ENCODE assay signal across 19 cellular contexts in genomic region chr6:162887981-162888689, GRCh38.
DNase-seq lines count a peak whose midpoint lies in the region; ATAC-seq, FAIRE-seq and TF ChIP-seq lines count a peak whose summit lies in the region.
"Had no signal": no experiment of that assay in that cellular context is flagged by ENCODE, and none has a peak within 500 bp of the region (broad histone marks: within the 10 kb centered on the region; RNA-seq: fewer than 3 reads in every experiment).

No MANE protein-coding gene starts in this region.

- no peaks in the 10 kb centered on the region for H3K36me3 Mint-ChIP-seq in endodermal cell (ENCODE audit: low read depth)

- TF ChIP-seq EP300 in HepG2 (IDR thresholded peaks at IDR 0.05; ENCODE audit: low read depth in 2 of 2, low read length in 2 of 2) (no peak), HepG2 (CRISPR knock-in tag; IDR thresholded peaks at IDR 0.05; ENCODE audit: borderline replicate concordance) (no peak)

- WGBS in adrenal gland, 4 donors, result 67 to 100% (median 76%) methylated on average over 4 to 15 of the region's 15 CpGs
- 76 to 77% methylated on average over 15 of the region's 15 CpGs for WGBS in heart right ventricle, 2 donors
- WGBS in HepG2 (ENCODE audit: low lambda C conversion rate), result 11% methylated on average over 7 of the region's 15 CpGs
- 91 to 95% methylated on average over 6 to 15 of the region's 15 CpGs for WGBS in endodermal cell (ENCODE audit: insufficient coverage in 1 of 2, insufficient read length in 1 of 2), 2 experiments

- CTCF ChIA-PET in HepG2 (lab: Yijun Ruan, JAX; ENCODE audit: low intra/inter-chr PET ratio, low total read pairs), result no interaction called here

- H3K9me3 ChIP-seq in adrenal gland (replicated peaks in 1 of 3), result no peaks in the 10 kb centered on the region
- peaks cover 0 to 3% (median 0%) of the 10 kb centered on the region in 11 donors for H3K9me3 ChIP-seq in heart right ventricle
- no peaks in the 10 kb centered on the region for H3K9me3 ChIP-seq in HepG2 (ENCODE audit: low read length)
- H3K9me3 ChIP-seq in endodermal cell (ENCODE audit: control insufficient read depth, low read length), result no peaks in the 10 kb centered on the region
- H3K9me3 ChIP-seq: A549, MG63 had no signal

- no peak for TF ChIP-seq RAD21 in HepG2 (CRISPR knock-in tag; IDR thresholded peaks at IDR 0.05)

- peak in 1 of 2 donors; percentile 28 for TF ChIP-seq POLR2A in adrenal gland (IDR thresholded peaks at IDR 0.05)
- TF ChIP-seq POLR2A in HepG2 (IDR thresholded peaks at IDR 0.05; ENCODE audit: insufficient read depth in 1 of 2, low read depth in 2 of 2, low read length in 2 of 2), result no peak

- no peak overlapping the region for H3K4me3 Mint-ChIP-seq in endodermal cell
- H3K4me3 Mint-ChIP-seq: B cell had no signal

- no peak overlapping the region for H2AFZ ChIP-seq in HepG2 (ENCODE audit: low read length)

- H3K27me3 ChIP-seq in adrenal gland (no peaks in the 10 kb centered on the region), heart right ventricle (no peaks in the 10 kb centered on the region), HepG2 (ENCODE audit: control insufficient read depth in 1 of 2, insufficient read depth in 2 of 2, low read length in 2 of 2) (no peaks in the 10 kb centered on the region), endodermal cell (ENCODE audit: control insufficient read depth, insufficient read depth, low read length, poor library complexity, severe bottlenecking) (no peaks in the 10 kb centered on the region)
- H3K27me3 ChIP-seq: MG63 had no signal

- BruUV-seq in HepG2 (replicated peaks; lab: Mats Ljungman, UMichigan), result no TSS peak

- DNase-seq in adrenal gland, result peak; percentile 66 to 92 (median 87)
- DNase-seq in heart right ventricle, result peak; percentile 33 to 47
- DNase-seq in HepG2 (ENCODE audit: low spot score), result no peak
- no peak for DNase-seq in sciatic nerve (ENCODE audit: low spot score)
- DNase-seq in activated CD8-positive, alpha-beta memory T cell treated with anti-CD3 and anti-CD28 coated beads for 24 hours, result no peak
- DNase-seq in DMS53 (lab: John Stamatoyannopoulos, UW), result no peak
- DNase-seq in endodermal cell, result no peak
- DNase-seq: Kasumi-1, MG63, NCI-H1417, NCI-H1694 treated with DMSO at 0.1 percent for 48 hours, NCI-H446 treated with DMSO at 0.1 percent for 48 hours, NCI-H526 treated with DMSO at 0.1 percent for 48 hours, SHP77 treated with DMSO at 0.1 percent for 48 hours had no signal

- POLR2A ChIA-PET in HepG2 (lab: Yijun Ruan, JAX), result no interaction called here

- H3K9ac ChIP-seq in HepG2 (ENCODE audit: insufficient read depth, low read depth, low read length) (no peak overlapping the region), endodermal cell (ENCODE audit: extremely low read depth, low read length, poor library complexity, severe bottlenecking) (no peak overlapping the region)

- no peaks in the 10 kb centered on the region for H4K20me1 ChIP-seq in HepG2 (ENCODE audit: insufficient read depth, low read length)

- H3K4me1 Mint-ChIP-seq in endodermal cell, result no peaks in the 10 kb centered on the region
- H3K4me1 Mint-ChIP-seq: B cell had no signal

- H3K27ac ChIP-seq in adrenal gland, result peak overlapping the region in 4 of 5 donors; percentile 23 to 57 (median 36)
- peak overlapping the region in 1 of 10 donors; percentile 12 for H3K27ac ChIP-seq in heart right ventricle
- no peak overlapping the region for H3K27ac ChIP-seq in HepG2 (ENCODE audit: extremely low read length, insufficient read depth, low read length)
- no peak overlapping the region for H3K27ac ChIP-seq in endodermal cell (ENCODE audit: low read depth, low read length)
- H3K27ac ChIP-seq: A549 had no signal

- ATAC-seq in heart right ventricle (peak; percentile 72 to 96 (median 88)), HepG2 (no peak), sciatic nerve (peak; percentile 26), HG02610 (IDR thresholded peaks at IDR 0.05; ENCODE audit: unreplicated experiment) (no peak)
- ATAC-seq: A549 had no signal

- no peaks in the 10 kb centered on the region for H3K27me3 Mint-ChIP-seq in endodermal cell (ENCODE audit: insufficient read depth)
- H3K27me3 Mint-ChIP-seq: B cell had no signal

- H3K79me2 ChIP-seq in HepG2 (ENCODE audit: insufficient read depth, low read length), result no peaks in the 10 kb centered on the region

- no peaks in the 10 kb centered on the region for H3K9me3 Mint-ChIP-seq in endodermal cell

- H3K27ac Mint-ChIP-seq in endodermal cell, result no peak overlapping the region
- H3K27ac Mint-ChIP-seq: B cell had no signal

- H3K4me3 ChIP-seq in adrenal gland, result no peak overlapping the region
- no peak overlapping the region for H3K4me3 ChIP-seq in heart right ventricle
- no peak overlapping the region for H3K4me3 ChIP-seq in HepG2 (replicated peaks in 1 of 3; ENCODE audit: insufficient read depth in 1 of 3, low read depth in 2 of 3, low read length in 3 of 3)
- H3K4me3 ChIP-seq in endodermal cell (ENCODE audit: low read length), result no peak overlapping the region
- H3K4me3 ChIP-seq: A549, MG63 had no signal

- H3K36me3 ChIP-seq in adrenal gland (replicated peaks in 1 of 2), result no peaks in the 10 kb centered on the region
- no peaks in the 10 kb centered on the region for H3K36me3 ChIP-seq in heart right ventricle
- H3K36me3 ChIP-seq in HepG2 (replicated peaks in 1 of 2; ENCODE audit: control insufficient read depth in 1 of 2, insufficient read depth in 2 of 2, low read length in 2 of 2), result no peaks in the 10 kb centered on the region
- no peaks in the 10 kb centered on the region for H3K36me3 ChIP-seq in endodermal cell (ENCODE audit: control insufficient read depth, insufficient read depth, low read length)
- H3K36me3 ChIP-seq: MG63 had no signal

- in situ Hi-C loops in HepG2 (cut with HindIII; ENCODE audit: extremely low pct_ligation_motif_present, low pct_unique_long_range_greater_than_20kb), result no loop called here

- peak in 1 of 6 experiments; percentile 17 for TF ChIP-seq CTCF in adrenal gland (IDR thresholded peaks at IDR 0.05)
- no peak for TF ChIP-seq CTCF in heart right ventricle (IDR thresholded peaks at IDR 0.05)
- no peak for TF ChIP-seq CTCF in HepG2 (CRISPR knock-in tag; IDR thresholded peaks at IDR 0.05)
- no peak for TF ChIP-seq CTCF in endodermal cell (conservative IDR thresholded peaks at IDR 0.05)

- FAIRE-seq in HepG2 (lab: Jason Lieb, UNC), result no peak
- FAIRE-seq: A549, D721Med, H54 had no signal

- no peak overlapping the region for H3K4me2 ChIP-seq in HepG2 (ENCODE audit: low read depth, low read length)
- H3K4me2 ChIP-seq: A549 had no signal

- H3K4me1 ChIP-seq in adrenal gland (replicated peaks in 1 of 2), result peaks cover 0 to 6% of the 10 kb centered on the region in 2 donors
- H3K4me1 ChIP-seq in heart right ventricle, result peaks cover 0 to 10% (median 0%) of the 10 kb centered on the region in 9 donors
- H3K4me1 ChIP-seq in HepG2 (ENCODE audit: insufficient read depth, low read length), result no peaks in the 10 kb centered on the region
- H3K4me1 ChIP-seq in endodermal cell (ENCODE audit: control insufficient read depth, insufficient read depth, low read length), result no peaks in the 10 kb centered on the region
- H3K4me1 ChIP-seq: A549 had no signal

- intact Hi-C loops in adrenal gland (cut with DNase I), result loop anchor here in 1 of 2 donors (10.0 kb wide), 1 partner anchor 1377 kb away; no protein-coding TSS in a partner anchor
- intact Hi-C loops in heart right ventricle (cut with DNase I), result no loop called here
- intact Hi-C loops in HepG2 (cut with micrococcal nuclease; ENCODE audit: unreplicated experiment), result no loop called here
- intact Hi-C loops in sciatic nerve (cut with DNase I), result no loop called here

TF ChIP-seq in HepG2, 621 proteins besides CTCF, POLR2A, EP300 and RAD21 (continues in another document):
- no peak for TF ChIP-seq ZMYM3 (CRISPR knock-in tag; IDR thresholded peaks at IDR 0.05)
- TF ChIP-seq, protein P1, sequence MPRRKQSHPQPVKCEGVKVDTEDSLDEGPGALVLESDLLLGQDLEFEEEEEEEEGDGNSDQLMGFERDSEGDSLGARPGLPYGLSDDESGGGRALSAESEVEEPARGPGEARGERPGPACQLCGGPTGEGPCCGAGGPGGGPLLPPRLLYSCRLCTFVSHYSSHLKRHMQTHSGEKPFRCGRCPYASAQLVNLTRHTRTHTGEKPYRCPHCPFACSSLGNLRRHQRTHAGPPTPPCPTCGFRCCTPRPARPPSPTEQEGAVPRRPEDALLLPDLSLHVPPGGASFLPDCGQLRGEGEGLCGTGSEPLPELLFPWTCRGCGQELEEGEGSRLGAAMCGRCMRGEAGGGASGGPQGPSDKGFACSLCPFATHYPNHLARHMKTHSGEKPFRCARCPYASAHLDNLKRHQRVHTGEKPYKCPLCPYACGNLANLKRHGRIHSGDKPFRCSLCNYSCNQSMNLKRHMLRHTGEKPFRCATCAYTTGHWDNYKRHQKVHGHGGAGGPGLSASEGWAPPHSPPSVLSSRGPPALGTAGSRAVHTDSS (CRISPR knock-in tag; conservative IDR thresholded peaks at IDR 0.05), result no peak
- TF ChIP-seq TFDP1 (CRISPR knock-in tag; IDR thresholded peaks at IDR 0.05; ENCODE audit: borderline replicate concordance), result no peak
- no peak for TF ChIP-seq ZNF891 (CRISPR knock-in tag; IDR thresholded peaks at IDR 0.05)
- TF ChIP-seq, protein P2, sequence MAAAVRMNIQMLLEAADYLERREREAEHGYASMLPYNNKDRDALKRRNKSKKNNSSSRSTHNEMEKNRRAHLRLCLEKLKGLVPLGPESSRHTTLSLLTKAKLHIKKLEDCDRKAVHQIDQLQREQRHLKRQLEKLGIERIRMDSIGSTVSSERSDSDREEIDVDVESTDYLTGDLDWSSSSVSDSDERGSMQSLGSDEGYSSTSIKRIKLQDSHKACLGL (CRISPR knock-in tag; IDR thresholded peaks at IDR 0.05), result no peak

Comparison
In these comparisons a context has a peak if more than half of its experiments do, and no peak if none do; other contexts are left out.
1. DNase-seq: peak in adrenal gland (7 of 7) and heart right ventricle (2 of 2); none in HepG2 (single experiment), sciatic nerve (single experiment), activated CD8-positive, alpha-beta memory T cell treated with anti-CD3 and anti-CD28 coated beads for 24 hours (single experiment), DMS53 (single experiment) and endodermal cell (single experiment).
2. H3K27ac ChIP-seq: peak in adrenal gland (4 of 5); none in HepG2 (single experiment) and endodermal cell (single experiment).
3. ATAC-seq: peak in heart right ventricle (8 of 8) and sciatic nerve (single experiment); none in HepG2 (single experiment) and HG02610 (single experiment).